10 cellular contexts compared by ENCODE assay signal in genomic region chr15:28842226-28842625, GRCh38. TPM values are rescaled to one million over a fixed set of nuclear protein-coding genes. Genes with fewer than 3 reads are reported as not detected.
DNase-seq lines count a peak whose midpoint lies in the region; TF ChIP-seq lines count a peak whose summit lies in the region.
"Not testable (repeated sequence)": the region's sequence is repeated elsewhere in the genome, so short reads cannot be mapped to it uniquely, and the experiment has no call there.
"Had no signal": no experiment of that assay in that cellular context is flagged by ENCODE, and none has a peak within 500 bp of the region (broad histone marks: within the 10 kb centered on the region; RNA-seq: fewer than 3 reads in every experiment).

No MANE protein-coding gene starts in this region.

- not testable (repeated sequence) for H3K4me1 ChIP-seq in neuronal stem cell (ENCODE audit: control insufficient read depth in 2 of 2, insufficient read depth in 1 of 2, low read depth in 1 of 2, low read length in 2 of 2)

- peak overlapping the region; percentile 41 for H2BK12ac ChIP-seq in neuronal stem cell (ENCODE audit: low read length)

- in situ Hi-C loops in GM13976 (cut with MboI; ENCODE audit: low sequenced_read_pairs, unreplicated experiment) = not testable (repeated sequence)

- H3K36me3 ChIP-seq in neuronal stem cell (replicated peaks in 1 of 2; ENCODE audit: control insufficient read depth in 2 of 2, insufficient read depth in 2 of 2, low read length in 2 of 2) = not testable (repeated sequence)

- not testable (repeated sequence) for TF ChIP-seq CTCF in GM13976 (IDR thresholded peaks at IDR 0.05; ENCODE audit: borderline replicate concordance, control extremely low read depth, extremely low read depth, insufficient read depth, missing control alignments); glutamatergic neuron (IDR thresholded peaks at IDR 0.05; ENCODE audit: partially characterized antibody, unreplicated experiment)

- H3K18ac ChIP-seq in neuronal stem cell (ENCODE audit: low read length) = not testable (repeated sequence)

- H3K4me3 ChIP-seq in neuronal stem cell (ENCODE audit: low read length in 2 of 2) = not testable (repeated sequence)

- not testable (repeated sequence) for H3K23ac ChIP-seq in neuronal stem cell (ENCODE audit: low read depth, low read length, poor library complexity)

- H3K9me3 ChIP-seq in neuronal stem cell (replicated peaks in 1 of 2; ENCODE audit: control insufficient read depth in 2 of 2, insufficient read depth in 1 of 2, low read depth in 1 of 2, low read length in 2 of 2) = not testable (repeated sequence)

- H4K91ac ChIP-seq in neuronal stem cell (ENCODE audit: low read depth, low read length, poor library complexity) = not testable (repeated sequence)

- not testable (repeated sequence) for H2AFZ ChIP-seq in neuronal stem cell (ENCODE audit: low read length)

- not testable (repeated sequence) for H2BK120ac ChIP-seq in neuronal stem cell (ENCODE audit: low read depth, low read length)

- H3K36me3 Mint-ChIP-seq in glutamatergic neuron (ENCODE audit: unreplicated experiment) = peaks cover 22% of the 10 kb centered on the region

- not testable (repeated sequence) for H3K4ac ChIP-seq in neuronal stem cell (ENCODE audit: low read length)

- not testable (repeated sequence) for H2BK5ac ChIP-seq in neuronal stem cell (ENCODE audit: low read length)

- not testable (repeated sequence) for H3K79me1 ChIP-seq in neuronal stem cell (ENCODE audit: low read depth, low read length)

- not testable (repeated sequence) for H3K4me3 Mint-ChIP-seq in glutamatergic neuron (ENCODE audit: unreplicated experiment)

- not testable (repeated sequence) for H2AK5ac ChIP-seq in neuronal stem cell (ENCODE audit: low read depth, low read length)

- not testable (repeated sequence) for H4K8ac ChIP-seq in neuronal stem cell (ENCODE audit: low read depth, low read length)

- not testable (repeated sequence) for H3K27me3 ChIP-seq in neuronal stem cell (ENCODE audit: control insufficient read depth in 3 of 3, insufficient read depth in 3 of 3, low read depth in 1 of 3, low read length in 3 of 3)

- not testable (repeated sequence) for H2BK15ac ChIP-seq in neuronal stem cell (ENCODE audit: low read length)

- H3K4me2 ChIP-seq in neuronal stem cell (ENCODE audit: insufficient read depth, low read length, poor library complexity, severe bottlenecking) = not testable (repeated sequence)

- not testable (repeated sequence) for H3K14ac ChIP-seq in neuronal stem cell (ENCODE audit: low read length)

- DNase-seq in GM13976 (ENCODE audit: low spot score) (peak; percentile 3), left kidney (ENCODE audit: low read depth, low spot score) (peak; percentile 12)
- not testable (repeated sequence) for DNase-seq in glutamatergic neuron; neuronal stem cell (ENCODE audit: low spot score)

- WGBS in neuronal stem cell (ENCODE audit: extremely low coverage in 2 of 2, insufficient read length in 2 of 2, insufficient replicate concordance in 1 of 2), 2 donors = no CpG with 5 or more reads among the region's 11 CpGs

- H3K4me1 Mint-ChIP-seq in glutamatergic neuron (ENCODE audit: low read depth, unreplicated experiment) = not testable (repeated sequence)

- peaks cover 21% of the 10 kb centered on the region for H3K9me3 Mint-ChIP-seq in glutamatergic neuron (ENCODE audit: unreplicated experiment)

- not testable (repeated sequence) for H3K27ac ChIP-seq in neuronal stem cell (replicated peaks; ENCODE audit: low read length)

- H3K27me3 Mint-ChIP-seq in glutamatergic neuron (ENCODE audit: unreplicated experiment) = peaks cover 15% of the 10 kb centered on the region

- peak overlapping the region; percentile 88 for H3K27ac Mint-ChIP-seq in glutamatergic neuron (ENCODE audit: unreplicated experiment)

- not testable (repeated sequence) for H3K9ac ChIP-seq in neuronal stem cell (ENCODE audit: low read depth, low read length, poor library complexity)

RNA-seq across cellular contexts. Expression of gene GOLGA6L7, which starts 6.2 kb away (rescaled TPM):
- total RNA-seq in glutamatergic neuron (ENCODE audit: unreplicated experiment) = not detected
- polyA plus RNA-seq in neuronal stem cell (2013, experiment 1 of 2) = not detected
- not detected for polyA plus RNA-seq in neuronal stem cell (2013, experiment 2 of 2)
- total RNA-seq: A673; CD4-positive, alpha-beta memory T cell; CD4-positive, CD25-positive, alpha-beta regulatory T cell; CD8-positive, alpha-beta memory T cell had no signal
- polyA plus RNA-seq: AG04450; CD14-positive monocyte; CD4-positive, alpha-beta memory T cell; CD4-positive, CD25-positive, alpha-beta regulatory T cell; CD8-positive, alpha-beta memory T cell had no signal

RNA-seq across cellular contexts. Expression of gene APBA2, which starts 43.5 kb away (rescaled TPM):
- 166 TPM for total RNA-seq in glutamatergic neuron (ENCODE audit: unreplicated experiment)
- 30.6 TPM for polyA plus RNA-seq in neuronal stem cell (2013, experiment 1 of 2)
- 29.0 TPM for polyA plus RNA-seq in neuronal stem cell (2013, experiment 2 of 2)
